Comparison of ENCODE assay signal across 19 cellular contexts in the genomic region with DNA sequence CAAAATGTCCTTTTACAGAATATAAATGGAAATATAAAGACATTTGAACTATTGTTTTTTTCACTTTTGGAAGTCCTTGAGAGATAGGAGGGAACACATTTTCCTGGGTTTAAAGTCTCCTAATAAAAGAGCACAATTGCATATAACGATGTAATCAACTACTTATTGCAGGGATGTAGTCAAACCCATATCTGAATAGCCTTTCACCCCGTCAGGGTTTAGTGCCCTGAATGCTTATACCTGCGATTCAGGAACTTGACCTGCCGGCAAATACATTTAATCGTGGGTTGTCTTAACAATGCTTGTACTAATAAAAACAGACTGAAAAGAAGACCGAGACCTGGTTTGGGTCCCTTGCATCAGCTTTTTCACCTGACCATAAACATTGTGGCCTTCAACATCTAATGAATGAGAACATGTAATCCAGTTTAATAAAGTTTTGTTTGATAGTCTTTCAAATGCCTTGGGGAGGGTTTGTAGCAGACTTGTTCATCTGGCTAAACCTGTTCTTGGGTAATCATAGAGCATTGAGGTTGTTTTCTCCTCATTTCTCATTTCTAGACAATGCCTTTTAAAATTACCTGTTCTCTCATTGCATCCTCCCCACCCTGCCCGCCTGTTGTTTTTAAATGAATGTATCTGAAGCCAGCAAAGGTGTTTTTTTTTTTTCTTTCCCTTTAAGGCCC. TPM values are rescaled to one million over a fixed set of nuclear protein-coding genes. Genes with fewer than 3 reads are reported as not detected.
DNase-seq lines count a peak whose midpoint lies in the region; ATAC-seq and TF ChIP-seq lines count a peak whose summit lies in the region.
"Had no signal": no experiment of that assay in that cellular context is flagged by ENCODE, and none has a peak within 500 bp of the region (broad histone marks: within the 10 kb centered on the region; RNA-seq: fewer than 3 reads in every experiment).

No MANE protein-coding gene starts in this region.

- H2AFZ ChIP-seq in HCT116 (ENCODE audit: low read depth, low read length, poor library complexity, severe bottlenecking) (no peak overlapping the region), hepatocyte (no peak overlapping the region)
- H2AFZ ChIP-seq: GM23248 had no signal

- peaks cover 3% of the 10 kb centered on the region for H3K4me1 Mint-ChIP-seq in activated naive CD4-positive, alpha-beta T cell treated with anti-CD3 and anti-CD28 coated beads, Interleukin-2, amount 10 ng/mL, durations not matched to agents 7 days and 5 days
- H3K4me1 Mint-ChIP-seq: central memory CD8-positive, alpha-beta T cell; natural killer cell had no signal

- H3K4me3 ChIP-seq in HCT116 (replicated peaks in 1 of 2; ENCODE audit: low read depth in 1 of 2, low read length in 2 of 2): no peak overlapping the region
- H3K4me3 ChIP-seq in hepatocyte: peak overlapping the region; percentile 3
- peak overlapping the region; percentile 15 for H3K4me3 ChIP-seq in suprapubic skin
- H3K4me3 ChIP-seq: GM23248, sigmoid colon had no signal

- H3K9me3 ChIP-seq in HCT116 (ENCODE audit: control insufficient read depth in 1 of 2, insufficient read depth in 1 of 2, low read depth in 1 of 2, low read length in 2 of 2) (no peaks in the 10 kb centered on the region), hepatocyte (ENCODE audit: low read depth) (no peaks in the 10 kb centered on the region), suprapubic skin (no peaks in the 10 kb centered on the region)
- H3K9me3 ChIP-seq: sigmoid colon had no signal

- H3K27ac ChIP-seq in HCT116 (ENCODE audit: low read depth, low read length) (peak overlapping the region; percentile 34; the same call in 1 of the 2 replicates), hepatocyte (peak overlapping the region; percentile 92), suprapubic skin (peak overlapping the region; percentile 36)
- H3K27ac ChIP-seq: GM23248, KMS-11, sigmoid colon had no signal

- H4K20me1 ChIP-seq in HCT116 (ENCODE audit: insufficient read depth) (peaks cover 4% of the 10 kb centered on the region; the same call in 1 of the 2 replicates), hepatocyte (ENCODE audit: insufficient read depth, poor library complexity, severe bottlenecking) (peaks cover 6% of the 10 kb centered on the region)

- no peak overlapping the region for H3K27ac Mint-ChIP-seq in activated naive CD4-positive, alpha-beta T cell treated with anti-CD3 and anti-CD28 coated beads, Interleukin-2, amount 10 ng/mL, durations not matched to agents 7 days and 5 days
- H3K27ac Mint-ChIP-seq: activated naive CD8-positive, alpha-beta T cell treated with anti-CD3 and anti-CD28 coated beads, Interleukin-2, amount 10 ng/mL, durations not matched to agents 7 days and 5 days; CD4-positive, alpha-beta T cell; natural killer cell had no signal

- no TSS peak for BruUV-seq in HCT116 (replicated peaks; lab: Mats Ljungman, UMichigan)

- TF ChIP-seq CTCF in HCT116 (IDR thresholded peaks at IDR 0.05 in 2 of 3, conservative IDR thresholded peaks at IDR 0.05 in 1 of 3; ENCODE audit: borderline replicate concordance in 1 of 3, insufficient read depth in 1 of 3, low read depth in 2 of 3, low read length in 2 of 3) (no peak), hepatocyte (IDR thresholded peaks at IDR 0.05; ENCODE audit: poor library complexity) (no peak), suprapubic skin (IDR thresholded peaks at IDR 0.05) (no peak)

- 48% methylated on average over 7 of the region's 7 CpGs for WGBS in hepatocyte (ENCODE audit: low lambda C conversion rate, missing lambda C conversion rate)
- 57% methylated on average over 7 of the region's 7 CpGs for WGBS in suprapubic skin

- POLR2A ChIA-PET in HCT116 (lab: Charles Lee): no interaction called here

- peaks cover 28 to 37% of the 10 kb centered on the region in 2 experiments for H3K36me3 ChIP-seq in HCT116 (ENCODE audit: control insufficient read depth in 1 of 2, insufficient read depth in 2 of 2, low read length in 2 of 2)
- no peaks in the 10 kb centered on the region for H3K36me3 ChIP-seq in hepatocyte (replicated peaks; ENCODE audit: insufficient read depth, low read depth)
- peaks cover 5% of the 10 kb centered on the region for H3K36me3 ChIP-seq in suprapubic skin
- H3K36me3 ChIP-seq: sigmoid colon had no signal

- H3K27me3 ChIP-seq in HCT116 (ENCODE audit: insufficient read depth, low read length) (no peaks in the 10 kb centered on the region), hepatocyte (no peaks in the 10 kb centered on the region), suprapubic skin (no peaks in the 10 kb centered on the region)
- H3K27me3 ChIP-seq: sigmoid colon had no signal

- TF ChIP-seq RAD21 in HCT116 (IDR thresholded peaks at IDR 0.05; ENCODE audit: low read depth): no peak

- H3K9me2 ChIP-seq in HCT116 (ENCODE audit: insufficient read depth) (no peaks in the 10 kb centered on the region), hepatocyte (replicated peaks; ENCODE audit: insufficient read depth) (no peaks in the 10 kb centered on the region)

- no peak overlapping the region for H3K9ac ChIP-seq in HCT116 (ENCODE audit: low read length)
- H3K9ac ChIP-seq: GM23248, KMS-11 had no signal

- intact Hi-C loops in HCT116 (cut with micrococcal nuclease): loop anchor here (10.0 kb wide), 1 partner anchor 479 kb away; no protein-coding TSS in a partner anchor

- H3K36me3 Mint-ChIP-seq in activated naive CD4-positive, alpha-beta T cell treated with anti-CD3 and anti-CD28 coated beads, Interleukin-2, amount 10 ng/mL, durations not matched to agents 7 days and 5 days: peaks cover 22% of the 10 kb centered on the region
- H3K36me3 Mint-ChIP-seq: natural killer cell had no signal

- H3K79me2 ChIP-seq in HCT116 (ENCODE audit: insufficient read depth, low read length): peaks cover 98% of the 10 kb centered on the region
- H3K79me2 ChIP-seq in hepatocyte: peaks cover 84% of the 10 kb centered on the region

- TF ChIP-seq EP300 in suprapubic skin (IDR thresholded peaks at IDR 0.05): no peak

- no peak overlapping the region for H3K4me3 Mint-ChIP-seq in activated naive CD4-positive, alpha-beta T cell treated with anti-CD3 and anti-CD28 coated beads, Interleukin-2, amount 10 ng/mL, durations not matched to agents 7 days and 5 days
- H3K4me3 Mint-ChIP-seq: activated naive CD8-positive, alpha-beta T cell treated with anti-CD3 and anti-CD28 coated beads, Interleukin-2, amount 10 ng/mL, durations not matched to agents 7 days and 5 days; CD4-positive, alpha-beta T cell; central memory CD8-positive, alpha-beta T cell; natural killer cell had no signal

- ATAC-seq in HCT116 (no peak), GM19351 (IDR thresholded peaks at IDR 0.05; ENCODE audit: unreplicated experiment) (no peak)
- ATAC-seq: natural killer cell had no signal

- CTCF ChIA-PET in HCT116 (lab: Charles Lee): no interaction called here
- CTCF ChIA-PET in activated naive CD4-positive, alpha-beta T cell treated with anti-CD3 and anti-CD28 coated beads, Interleukin-2, amount 10 ng/mL, durations not matched to agents 7 days and 5 days (lab: Charles Lee): no interaction called here

- RAD21 ChIA-PET in HCT116 (lab: Charles Lee; ENCODE audit: low non-redundant PET in 1 of 2, low total read pairs in 2 of 2, uncharacterized antibody in 2 of 2, unreplicated experiment in 2 of 2): no interaction called here

- H3K9me3 Mint-ChIP-seq in activated naive CD4-positive, alpha-beta T cell treated with anti-CD3 and anti-CD28 coated beads, Interleukin-2, amount 10 ng/mL, durations not matched to agents 7 days and 5 days: no peaks in the 10 kb centered on the region
- H3K9me3 Mint-ChIP-seq: activated naive CD8-positive, alpha-beta T cell treated with anti-CD3 and anti-CD28 coated beads, Interleukin-2, amount 10 ng/mL, durations not matched to agents 7 days and 5 days; CD4-positive, alpha-beta T cell; central memory CD8-positive, alpha-beta T cell; natural killer cell had no signal

- peaks cover 34 to 36% of the 10 kb centered on the region in 2 experiments for H3K4me1 ChIP-seq in HCT116 (ENCODE audit: control insufficient read depth in 1 of 2, insufficient read depth in 2 of 2, low read length in 2 of 2)
- H3K4me1 ChIP-seq in hepatocyte (ENCODE audit: insufficient read depth): peaks cover 11% of the 10 kb centered on the region
- peaks cover 28% of the 10 kb centered on the region for H3K4me1 ChIP-seq in suprapubic skin

- no peak for TF ChIP-seq POLR2A in HCT116 (IDR thresholded peaks at IDR 0.05; ENCODE audit: borderline replicate concordance, extremely low read depth, insufficient read depth, insufficient read length)
- no peak for TF ChIP-seq POLR2A in suprapubic skin (IDR thresholded peaks at IDR 0.05)

- no peak for DNase-seq in HCT116 (ENCODE audit: low read depth, low spot score)
- peak; percentile 99 for DNase-seq in NCI-H748 (lab: John Stamatoyannopoulos, UW; ENCODE audit: unreplicated experiment)
- peak; percentile 59 for DNase-seq in hepatocyte (ENCODE audit: low spot score)
- no peak for DNase-seq in suprapubic skin (ENCODE audit: low spot score in 2 of 2)
- DNase-seq in foreskin melanocyte: no peak
- no peak for DNase-seq in amniotic stem cell (lab: John Stamatoyannopoulos, UW)
- DNase-seq in activated naive CD4-positive, alpha-beta T cell treated with anti-CD3 and anti-CD28 coated beads, Interleukin-2, amount 10 ng/mL, durations not matched to agents 7 days and 5 days: no peak
- DNase-seq: activated naive CD8-positive, alpha-beta T cell treated with anti-CD3 and anti-CD28 coated beads, Interleukin-2, amount 10 ng/mL, durations not matched to agents 7 days and 5 days; CD4-positive, alpha-beta T cell; glutamatergic neuron; GM23248; kidney glomerular epithelial cell; natural killer cell; NCI-H1930; sigmoid colon; stimulated activated naive CD4-positive, alpha-beta T cell treated with Interleukin-2 at 50 U/mL for 16 hours had no signal

- H3K4me2 ChIP-seq in HCT116 (ENCODE audit: low read length) (no peak overlapping the region), hepatocyte (peak overlapping the region; percentile 74)
- H3K4me2 ChIP-seq: KMS-11 had no signal

- H3K27me3 Mint-ChIP-seq in activated naive CD4-positive, alpha-beta T cell treated with anti-CD3 and anti-CD28 coated beads, Interleukin-2, amount 10 ng/mL, durations not matched to agents 7 days and 5 days: peaks cover 4% of the 10 kb centered on the region
- H3K27me3 Mint-ChIP-seq: activated naive CD8-positive, alpha-beta T cell treated with anti-CD3 and anti-CD28 coated beads, Interleukin-2, amount 10 ng/mL, durations not matched to agents 7 days and 5 days; CD4-positive, alpha-beta T cell had no signal

TF ChIP-seq in HCT116, 20 proteins besides CTCF, POLR2A, EP300 and RAD21 (continues in another document):
- TF ChIP-seq SIN3A (IDR thresholded peaks at IDR 0.05; ENCODE audit: low read depth) (no peak), FOSL1 (IDR thresholded peaks at IDR 0.05; ENCODE audit: low read depth) (no peak)

RNA-seq across cellular contexts. Expression of a gene that starts 7.0 kb away (rescaled TPM):
- total RNA-seq in HCT116 (2021; ENCODE audit: unreplicated experiment) (59.2 TPM), hepatocyte (95.8 and 99.9 TPM in 2 replicates), suprapubic skin (100 to 1,000 TPM; 233 to 372 (median 276) TPM)
- 43.8 and 54.0 TPM in 2 replicates for polyA plus RNA-seq in HCT116 (2012)
- polyA plus RNA-seq in hepatocyte: 92.6 and 94.4 TPM in 2 replicates

Comparison
In these comparisons a context has a peak if more than half of its experiments do, and no peak if none do; other contexts are left out.
1. DNase-seq: peak in NCI-H748 (single experiment) and hepatocyte (single experiment); none in HCT116 (single experiment), suprapubic skin (0 of 2), foreskin melanocyte (single experiment), amniotic stem cell (single experiment) and activated naive CD4-positive, alpha-beta T cell treated with anti-CD3 and anti-CD28 coated beads, Interleukin-2, amount 10 ng/mL, durations not matched to agents 7 days and 5 days (single experiment).
2. H3K27ac ChIP-seq: peak in every context shown above with its lines; median percentile 92 in hepatocyte; 36 in suprapubic skin; 34 in HCT116.
3. H3K4me3 ChIP-seq: peak in hepatocyte (single experiment) and suprapubic skin (single experiment); none in HCT116 (0 of 2).